Comparison of ENCODE assay signal across 1 cellular context in genomic region chr10:119520283-119520682, GRCh38.
TF ChIP-seq lines count a peak whose summit lies in the region.

No MANE protein-coding gene starts in this region.

TF ChIP-seq in WTC11, 78 proteins besides CTCF, POLR2A, EP300 and RAD21 (continued from another document):
- TF ChIP-seq, protein P1, sequence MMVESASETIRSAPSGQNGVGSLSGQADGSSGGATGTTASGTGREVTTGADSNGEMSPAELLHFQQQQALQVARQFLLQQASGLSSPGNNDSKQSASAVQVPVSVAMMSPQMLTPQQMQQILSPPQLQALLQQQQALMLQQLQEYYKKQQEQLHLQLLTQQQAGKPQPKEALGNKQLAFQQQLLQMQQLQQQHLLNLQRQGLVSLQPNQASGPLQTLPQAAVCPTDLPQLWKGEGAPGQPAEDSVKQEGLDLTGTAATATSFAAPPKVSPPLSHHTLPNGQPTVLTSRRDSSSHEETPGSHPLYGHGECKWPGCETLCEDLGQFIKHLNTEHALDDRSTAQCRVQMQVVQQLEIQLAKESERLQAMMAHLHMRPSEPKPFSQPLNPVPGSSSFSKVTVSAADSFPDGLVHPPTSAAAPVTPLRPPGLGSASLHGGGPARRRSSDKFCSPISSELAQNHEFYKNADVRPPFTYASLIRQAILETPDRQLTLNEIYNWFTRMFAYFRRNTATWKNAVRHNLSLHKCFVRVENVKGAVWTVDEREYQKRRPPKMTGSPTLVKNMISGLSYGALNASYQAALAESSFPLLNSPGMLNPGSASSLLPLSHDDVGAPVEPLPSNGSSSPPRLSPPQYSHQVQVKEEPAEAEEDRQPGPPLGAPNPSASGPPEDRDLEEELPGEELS (CRISPR knock-in tag; IDR thresholded peaks at IDR 0.05) = no peak
- TF ChIP-seq ELF4 (CRISPR knock-in tag; IDR thresholded peaks at IDR 0.05; ENCODE audit: low read depth) (no peak), GTF2I (CRISPR knock-in tag; conservative IDR thresholded peaks at IDR 0.05) (no peak), HMGXB4 (CRISPR knock-in tag; IDR thresholded peaks at IDR 0.05) (no peak), SP1 (CRISPR knock-in tag; conservative IDR thresholded peaks at IDR 0.05) (no peak)
